Comparison of ENCODE assay signal across 9 cellular contexts in the genomic region with DNA sequence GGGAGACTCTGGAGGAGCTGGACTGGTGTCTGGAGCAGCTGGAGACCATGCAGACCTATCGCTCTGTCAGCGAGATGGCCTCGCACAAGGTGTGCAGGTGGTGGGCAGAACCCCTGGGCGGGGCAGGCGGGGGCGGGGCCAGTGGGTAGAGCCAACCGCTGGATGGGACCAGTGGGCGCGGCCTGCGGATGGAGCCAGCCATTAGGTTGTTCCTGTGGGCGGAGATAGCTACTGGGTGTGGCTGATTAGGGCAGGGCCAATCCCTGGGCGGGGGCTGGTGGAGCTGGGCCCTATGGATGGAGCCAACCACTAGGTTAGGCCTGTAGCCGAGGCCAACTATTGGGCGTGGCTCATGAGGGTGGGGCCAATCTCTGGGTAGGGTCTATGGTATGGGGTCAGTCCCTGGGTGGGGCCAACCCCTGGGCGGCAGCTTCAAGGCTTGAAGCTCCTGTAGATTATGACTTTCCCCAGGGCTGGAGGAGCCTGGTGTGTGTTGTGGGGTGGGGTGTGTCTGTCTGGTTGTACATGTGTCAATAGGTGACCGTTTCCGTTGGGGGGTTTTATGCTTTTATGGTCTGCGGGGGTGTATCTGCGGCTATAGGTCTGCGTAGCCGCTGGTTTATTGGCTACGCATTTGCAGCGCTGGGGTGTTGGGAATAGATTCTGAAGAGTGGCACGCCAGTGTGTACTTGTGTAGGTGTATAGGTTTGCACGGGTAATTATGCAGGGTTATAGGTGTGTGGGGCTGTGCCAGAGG. TPM values are rescaled to one million over a fixed set of nuclear protein-coding genes. Genes with fewer than 3 reads are reported as not detected.
A peak's percentile ranks its signal among the peaks of the same experiment; 100 is the strongest.
DNase-seq lines count a peak whose midpoint lies in the region; ATAC-seq and TF ChIP-seq lines count a peak whose summit lies in the region.
"Had no signal": no experiment of that assay in that cellular context is flagged by ENCODE, and none has a peak within 500 bp of the region (broad histone marks: within the 10 kb centered on the region; RNA-seq: fewer than 3 reads in every experiment).

No MANE protein-coding gene starts in this region.

- intact Hi-C loops in Right ventricle myocardium inferior (cut with DNase I): no loop called here
- intact Hi-C loops in left ventricle myocardium superior (cut with micrococcal nuclease): no loop called here

- ATAC-seq in Right ventricle myocardium inferior (no peak), left ventricle myocardium superior (no peak), GM21528 (IDR thresholded peaks at IDR 0.05; ENCODE audit: low FRiP score, unreplicated experiment) (no peak), GM18909 (IDR thresholded peaks at IDR 0.05; ENCODE audit: poor library complexity, unreplicated experiment) (no peak)
- peak; percentile 51 for ATAC-seq in activated T-helper 17 cell treated with anti-CD3 and anti-CD28 coated beads, Interleukin-2, amount 50 U/mL, for 72 hours (replicated peaks)

- H3K4me3 Mint-ChIP-seq in activated T-helper 17 cell treated with anti-CD3 and anti-CD28 coated beads, Interleukin-2, amount 50 U/mL, for 72 hours: no peak overlapping the region

- no peak for TF ChIP-seq CTCF in NB4 (IDR thresholded peaks at IDR 0.05; ENCODE audit: low read depth, low read length)

- no peak overlapping the region for H3K27ac Mint-ChIP-seq in activated T-helper 17 cell treated with anti-CD3 and anti-CD28 coated beads, Interleukin-2, amount 50 U/mL, for 72 hours

- no peak overlapping the region for H3K4me3 ChIP-seq in NB4 (ENCODE audit: low read depth, low read length)

- no peaks in the 10 kb centered on the region for H3K36me3 Mint-ChIP-seq in activated T-helper 17 cell treated with anti-CD3 and anti-CD28 coated beads, Interleukin-2, amount 50 U/mL, for 72 hours (ENCODE audit: low read depth)

- no peaks in the 10 kb centered on the region for H3K27me3 Mint-ChIP-seq in activated T-helper 17 cell treated with anti-CD3 and anti-CD28 coated beads, Interleukin-2, amount 50 U/mL, for 72 hours

- no peak for TF ChIP-seq POLR2A in NB4 (IDR thresholded peaks at IDR 0.05; ENCODE audit: extremely low read depth, insufficient read length)

- peak; percentile 20 for DNase-seq in Right ventricle myocardium inferior (ENCODE audit: missing footprints)
- DNase-seq in left ventricle myocardium superior: no peak
- peak; percentile 75 for DNase-seq in NB4 (ENCODE audit: low read depth)
- peak; percentile 40 for DNase-seq in stimulated activated CD8-positive, alpha-beta memory T cell treated with anti-CD3 and anti-CD28 coated beads, Interleukin-4, amount 100 ng/mL, for 48 hours
- DNase-seq in DMS79 treated with DMSO at 0.1 percent for 48 hours (lab: John Stamatoyannopoulos, UW): no peak
- DNase-seq: activated CD4-positive, alpha-beta T cell treated with anti-CD3 and anti-CD28 coated beads for 1 hour had no signal

- peaks cover 8% of the 10 kb centered on the region for H3K4me1 Mint-ChIP-seq in activated T-helper 17 cell treated with anti-CD3 and anti-CD28 coated beads, Interleukin-2, amount 50 U/mL, for 72 hours

- no peaks in the 10 kb centered on the region for H3K9me3 Mint-ChIP-seq in activated T-helper 17 cell treated with anti-CD3 and anti-CD28 coated beads, Interleukin-2, amount 50 U/mL, for 72 hours

RNA-seq across cellular contexts. Expression of a gene that starts 30.7 kb away (rescaled TPM):
- total RNA-seq in Right ventricle myocardium inferior (37.0 TPM), left ventricle myocardium superior (36.1 TPM)
- total RNA-seq in activated T-helper 17 cell treated with anti-CD3 and anti-CD28 coated beads, Interleukin-2, amount 50 U/mL, for 72 hours: 1 to 10 TPM; 9.0 to 9.1 TPM

RNA-seq across cellular contexts. Expression of a gene that starts 47.7 kb away (rescaled TPM):
- 155 TPM for total RNA-seq in Right ventricle myocardium inferior
- 157 TPM for total RNA-seq in left ventricle myocardium superior
- total RNA-seq in activated T-helper 17 cell treated with anti-CD3 and anti-CD28 coated beads, Interleukin-2, amount 50 U/mL, for 72 hours: 100 to 1,000 TPM; 140 to 226 TPM

RNA-seq across cellular contexts. Expression of a gene that starts 52.1 kb away (rescaled TPM):
- total RNA-seq in Right ventricle myocardium inferior: 82.8 TPM
- total RNA-seq in left ventricle myocardium superior: 87.7 TPM
- total RNA-seq in activated T-helper 17 cell treated with anti-CD3 and anti-CD28 coated beads, Interleukin-2, amount 50 U/mL, for 72 hours: 10 to 100 TPM; 71.5 to 99.6 TPM

Comparison
In these comparisons a context has a peak if more than half of its experiments do, and no peak if none do; other contexts are left out.
1. DNase-seq: peak in Right ventricle myocardium inferior (single experiment), NB4 (single experiment) and stimulated activated CD8-positive, alpha-beta memory T cell treated with anti-CD3 and anti-CD28 coated beads, Interleukin-4, amount 100 ng/mL, for 48 hours (single experiment); none in left ventricle myocardium superior (single experiment) and DMS79 treated with DMSO at 0.1 percent for 48 hours (single experiment).